In genomic region chr4:152989554-152989970, GRCh38 we compare ENCODE assay signal across 24 cellular contexts.
"Had no signal": no experiment of that assay in that cellular context is flagged by ENCODE, and none has a peak within 500 bp of the region (broad histone marks: within the 10 kb centered on the region; RNA-seq: fewer than 3 reads in every experiment).

No MANE protein-coding gene starts in this region.

- H3K9me3 ChIP-seq: gastroesophageal sphincter, heart left ventricle, lower lobe of right lung, neutrophil, right lobe of liver, thyroid gland had no signal

- H3K27me3 ChIP-seq: dorsolateral prefrontal cortex, gastroesophageal sphincter, hepatocyte, neutrophil, right lobe of liver, thyroid gland had no signal

- H3K27ac ChIP-seq: dorsolateral prefrontal cortex, epithelial cell of prostate, gastroesophageal sphincter, heart left ventricle, hepatocyte, lower lobe of right lung, neutrophil, parathyroid adenoma, right lobe of liver, thyroid gland had no signal

- H3K36me3 ChIP-seq: gastroesophageal sphincter, heart left ventricle, lower lobe of right lung, neutrophil, right lobe of liver, thyroid gland had no signal

- DNase-seq: central memory CD4-positive, alpha-beta T cell; dorsolateral prefrontal cortex; effector CD8-positive, alpha-beta T cell; endodermal cell; foreskin fibroblast; heart left ventricle; kidney; left ventricle myocardium superior; lower lobe of right lung; naive thymus-derived CD4-positive, alpha-beta T cell; right lobe of liver; stimulated activated CD4-positive, alpha-beta T cell treated with anti-CD3 and anti-CD28 coated beads, Interleukin-12 subunit alpha, Interleukin-12 subunit beta, amount 100 ng/mL, for 4 hours; stimulated activated CD4-positive, alpha-beta T cell treated with anti-CD3 and anti-CD28 coated beads, Interleukin-1b, Interleukin-23, amount 100 ng/mL, for 48 hours; stimulated activated CD4-positive, alpha-beta T cell treated with anti-CD3 and anti-CD28 coated beads, Interleukin-4, amount 100 ng/mL, for 1 hour; stimulated activated CD8-positive, alpha-beta memory T cell treated with anti-CD3 and anti-CD28 coated beads, Interleukin-4, amount 100 ng/mL, for 48 hours; stimulated activated naive CD4-positive, alpha-beta T cell; stimulated activated naive CD8-positive, alpha-beta T cell treated with anti-CD3 and anti-CD28 coated beads, Interleukin-15, amount 100 ng/mL, for 72 hours; thyroid gland had no signal

- H3K4me3 ChIP-seq: dorsolateral prefrontal cortex, gastroesophageal sphincter, heart left ventricle, hepatocyte, lower lobe of right lung, right lobe of liver, smooth muscle cell, thyroid gland had no signal

- ATAC-seq: gastroesophageal sphincter; left ventricle myocardium superior; lower lobe of right lung; naive thymus-derived CD4-positive, alpha-beta T cell; stimulated activated naive CD8-positive, alpha-beta T cell treated with anti-CD3 and anti-CD28 coated beads, Interleukin-15, amount 100 ng/mL, for 72 hours had no signal

- H3K4me1 ChIP-seq: gastroesophageal sphincter, heart left ventricle, lower lobe of right lung, parathyroid adenoma, right lobe of liver, thyroid gland had no signal
